ENCODE assay signal across 1 cellular context in the genomic region with DNA sequence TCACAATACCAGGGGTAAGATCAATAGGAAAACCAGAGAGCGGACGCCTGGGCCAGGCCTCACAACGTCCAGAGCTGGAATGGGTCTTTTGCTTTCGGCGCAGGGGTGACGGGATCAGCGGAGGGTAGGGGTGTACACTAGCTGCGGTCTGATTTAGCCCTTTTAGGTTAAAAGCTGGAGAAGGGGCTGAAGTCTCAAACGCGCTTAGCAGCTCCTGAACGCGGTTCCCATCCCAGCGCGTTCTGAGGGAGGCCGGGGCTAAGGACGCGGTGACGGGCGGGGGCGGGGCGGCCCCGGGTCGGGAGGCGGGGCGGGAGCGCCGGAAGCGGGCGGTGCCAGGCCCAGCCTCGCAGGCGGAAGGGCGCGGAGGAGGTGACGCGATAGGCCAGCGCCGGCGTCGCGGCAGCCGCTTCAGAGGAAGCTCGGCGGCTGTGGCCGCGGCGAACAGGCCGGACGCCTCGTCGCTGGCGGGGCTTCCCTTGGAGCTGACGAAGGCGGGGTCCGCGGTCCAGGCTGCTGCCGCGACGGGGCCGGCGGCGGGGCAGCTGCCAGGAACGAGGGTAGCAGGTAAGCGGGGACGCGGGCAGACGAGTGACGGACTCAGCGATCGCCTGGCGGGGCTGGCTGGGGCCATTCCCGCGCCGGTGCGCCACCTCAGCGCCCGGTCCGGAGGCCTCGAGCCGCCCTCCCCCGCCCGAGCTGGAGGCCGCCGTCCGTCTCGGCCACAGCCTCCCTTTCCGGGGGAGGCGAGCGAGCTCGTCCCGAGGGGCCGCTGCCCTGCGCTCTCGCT.
A peak's percentile ranks its signal among the peaks of the same experiment; 100 is the strongest.
TF ChIP-seq lines count a peak whose summit lies in the region.

A gene with protein sequence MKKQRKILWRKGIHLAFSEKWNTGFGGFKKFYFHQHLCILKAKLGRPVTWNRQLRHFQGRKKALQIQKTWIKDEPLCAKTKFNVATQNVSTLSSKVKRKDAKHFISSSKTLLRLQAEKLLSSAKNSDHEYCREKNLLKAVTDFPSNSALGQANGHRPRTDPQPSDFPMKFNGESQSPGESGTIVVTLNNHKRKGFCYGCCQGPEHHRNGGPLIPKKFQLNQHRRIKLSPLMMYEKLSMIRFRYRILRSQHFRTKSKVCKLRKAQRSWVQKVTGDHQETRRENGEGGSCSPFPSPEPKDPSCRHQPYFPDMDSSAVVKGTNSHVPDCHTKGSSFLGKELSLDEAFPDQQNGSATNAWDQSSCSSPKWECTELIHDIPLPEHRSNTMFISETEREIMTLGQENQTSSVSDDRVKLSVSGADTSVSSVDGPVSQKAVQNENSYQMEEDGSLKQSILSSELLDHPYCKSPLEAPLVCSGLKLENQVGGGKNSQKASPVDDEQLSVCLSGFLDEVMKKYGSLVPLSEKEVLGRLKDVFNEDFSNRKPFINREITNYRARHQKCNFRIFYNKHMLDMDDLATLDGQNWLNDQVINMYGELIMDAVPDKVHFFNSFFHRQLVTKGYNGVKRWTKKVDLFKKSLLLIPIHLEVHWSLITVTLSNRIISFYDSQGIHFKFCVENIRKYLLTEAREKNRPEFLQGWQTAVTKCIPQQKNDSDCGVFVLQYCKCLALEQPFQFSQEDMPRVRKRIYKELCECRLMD (plus strand): TSS at position 414 of the 790 bp plus-strand sequence. CDS start 17,262 bp downstream, outside the sequence.

TF ChIP-seq in HCT116, 20 proteins besides CTCF, POLR2A, EP300 and RAD21 (continued from another document):
- TF ChIP-seq CEBPB (IDR thresholded peaks at IDR 0.05; ENCODE audit: low read depth) (no peak), SRF (IDR thresholded peaks at IDR 0.05; ENCODE audit: low read depth) (peak; percentile 92), CBX3 (IDR thresholded peaks at IDR 0.05; ENCODE audit: low read depth) (no peak), ELF1 (IDR thresholded peaks at IDR 0.05; ENCODE audit: borderline replicate concordance, low read depth) (peak; percentile 49; the same call in 1 of the 2 replicates), EZH2 (IDR thresholded peaks at IDR 0.05) (no peak), TCF7L2 (IDR thresholded peaks at IDR 0.05; ENCODE audit: borderline replicate concordance, extremely low read depth, insufficient read depth, insufficient read length) (no peak), ZBTB33 (IDR thresholded peaks at IDR 0.05; ENCODE audit: extremely low read depth, insufficient replicate concordance, low read length) (peak; percentile 30), SIN3A (IDR thresholded peaks at IDR 0.05; ENCODE audit: low read depth) (peak; percentile 88), ZFX (IDR thresholded peaks at IDR 0.05) (peak; percentile 94), MAX (IDR thresholded peaks at IDR 0.05) (peak; percentile 64)
TF ChIP-seq in HCT116: peak in this region for 9.
